2 cellular contexts compared by ENCODE assay signal in the genomic region with DNA sequence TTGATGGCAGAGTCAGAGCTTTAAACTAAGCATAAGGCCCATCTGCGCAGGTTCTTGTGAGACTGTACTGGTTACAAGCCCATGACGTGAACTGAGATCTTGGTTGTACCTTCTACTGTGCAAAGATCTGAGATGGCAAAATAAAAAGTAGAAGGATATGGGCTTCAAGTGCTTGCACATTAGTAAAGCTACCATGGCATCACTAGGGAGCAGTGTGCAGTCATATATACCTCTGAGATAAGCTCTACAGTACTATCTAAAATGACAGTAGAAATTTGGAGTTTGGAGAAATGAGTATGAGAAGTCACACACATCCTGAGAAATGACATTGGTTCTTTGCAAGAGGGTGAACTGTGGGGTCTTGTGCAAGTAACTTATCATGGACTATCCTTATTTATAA.
TF ChIP-seq lines count a peak whose summit lies in the region.

No MANE protein-coding gene starts in this region.

TF ChIP-seq in SK-N-SH treated with all-trans-retinoic acid at 6 μM for 48 hours, 23 proteins besides CTCF, POLR2A, EP300 and RAD21 (continued from another document):
- TF ChIP-seq, protein P1, sequence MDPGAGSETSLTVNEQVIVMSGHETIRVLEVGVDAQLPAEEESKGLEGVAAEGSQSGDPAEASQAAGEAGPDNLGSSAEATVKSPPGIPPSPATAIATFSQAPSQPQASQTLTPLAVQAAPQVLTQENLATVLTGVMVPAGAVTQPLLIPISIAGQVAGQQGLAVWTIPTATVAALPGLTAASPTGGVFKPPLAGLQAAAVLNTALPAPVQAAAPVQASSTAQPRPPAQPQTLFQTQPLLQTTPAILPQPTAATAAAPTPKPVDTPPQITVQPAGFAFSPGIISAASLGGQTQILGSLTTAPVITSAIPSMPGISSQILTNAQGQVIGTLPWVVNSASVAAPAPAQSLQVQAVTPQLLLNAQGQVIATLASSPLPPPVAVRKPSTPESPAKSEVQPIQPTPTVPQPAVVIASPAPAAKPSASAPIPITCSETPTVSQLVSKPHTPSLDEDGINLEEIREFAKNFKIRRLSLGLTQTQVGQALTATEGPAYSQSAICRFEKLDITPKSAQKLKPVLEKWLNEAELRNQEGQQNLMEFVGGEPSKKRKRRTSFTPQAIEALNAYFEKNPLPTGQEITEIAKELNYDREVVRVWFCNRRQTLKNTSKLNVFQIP (CRISPR knock-in tag; IDR thresholded peaks at IDR 0.05; ENCODE audit: borderline replicate concordance, low read depth) = no peak
- TF ChIP-seq, protein P2, sequence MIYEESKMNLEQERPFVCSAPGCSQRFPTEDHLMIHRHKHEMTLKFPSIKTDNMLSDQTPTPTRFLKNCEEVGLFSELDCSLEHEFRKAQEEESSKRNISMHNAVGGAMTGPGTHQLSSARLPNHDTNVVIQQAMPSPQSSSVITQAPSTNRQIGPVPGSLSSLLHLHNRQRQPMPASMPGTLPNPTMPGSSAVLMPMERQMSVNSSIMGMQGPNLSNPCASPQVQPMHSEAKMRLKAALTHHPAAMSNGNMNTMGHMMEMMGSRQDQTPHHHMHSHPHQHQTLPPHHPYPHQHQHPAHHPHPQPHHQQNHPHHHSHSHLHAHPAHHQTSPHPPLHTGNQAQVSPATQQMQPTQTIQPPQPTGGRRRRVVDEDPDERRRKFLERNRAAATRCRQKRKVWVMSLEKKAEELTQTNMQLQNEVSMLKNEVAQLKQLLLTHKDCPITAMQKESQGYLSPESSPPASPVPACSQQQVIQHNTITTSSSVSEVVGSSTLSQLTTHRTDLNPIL (CRISPR knock-in tag; IDR thresholded peaks at IDR 0.05; ENCODE audit: low read depth) = no peak
- TF ChIP-seq ZFP3 (CRISPR knock-in tag; IDR thresholded peaks at IDR 0.05) = no peak

TF ChIP-seq in GM23338, 12 proteins besides CTCF, POLR2A, EP300 and RAD21 (continued from another document):
- TF ChIP-seq, protein P3, sequence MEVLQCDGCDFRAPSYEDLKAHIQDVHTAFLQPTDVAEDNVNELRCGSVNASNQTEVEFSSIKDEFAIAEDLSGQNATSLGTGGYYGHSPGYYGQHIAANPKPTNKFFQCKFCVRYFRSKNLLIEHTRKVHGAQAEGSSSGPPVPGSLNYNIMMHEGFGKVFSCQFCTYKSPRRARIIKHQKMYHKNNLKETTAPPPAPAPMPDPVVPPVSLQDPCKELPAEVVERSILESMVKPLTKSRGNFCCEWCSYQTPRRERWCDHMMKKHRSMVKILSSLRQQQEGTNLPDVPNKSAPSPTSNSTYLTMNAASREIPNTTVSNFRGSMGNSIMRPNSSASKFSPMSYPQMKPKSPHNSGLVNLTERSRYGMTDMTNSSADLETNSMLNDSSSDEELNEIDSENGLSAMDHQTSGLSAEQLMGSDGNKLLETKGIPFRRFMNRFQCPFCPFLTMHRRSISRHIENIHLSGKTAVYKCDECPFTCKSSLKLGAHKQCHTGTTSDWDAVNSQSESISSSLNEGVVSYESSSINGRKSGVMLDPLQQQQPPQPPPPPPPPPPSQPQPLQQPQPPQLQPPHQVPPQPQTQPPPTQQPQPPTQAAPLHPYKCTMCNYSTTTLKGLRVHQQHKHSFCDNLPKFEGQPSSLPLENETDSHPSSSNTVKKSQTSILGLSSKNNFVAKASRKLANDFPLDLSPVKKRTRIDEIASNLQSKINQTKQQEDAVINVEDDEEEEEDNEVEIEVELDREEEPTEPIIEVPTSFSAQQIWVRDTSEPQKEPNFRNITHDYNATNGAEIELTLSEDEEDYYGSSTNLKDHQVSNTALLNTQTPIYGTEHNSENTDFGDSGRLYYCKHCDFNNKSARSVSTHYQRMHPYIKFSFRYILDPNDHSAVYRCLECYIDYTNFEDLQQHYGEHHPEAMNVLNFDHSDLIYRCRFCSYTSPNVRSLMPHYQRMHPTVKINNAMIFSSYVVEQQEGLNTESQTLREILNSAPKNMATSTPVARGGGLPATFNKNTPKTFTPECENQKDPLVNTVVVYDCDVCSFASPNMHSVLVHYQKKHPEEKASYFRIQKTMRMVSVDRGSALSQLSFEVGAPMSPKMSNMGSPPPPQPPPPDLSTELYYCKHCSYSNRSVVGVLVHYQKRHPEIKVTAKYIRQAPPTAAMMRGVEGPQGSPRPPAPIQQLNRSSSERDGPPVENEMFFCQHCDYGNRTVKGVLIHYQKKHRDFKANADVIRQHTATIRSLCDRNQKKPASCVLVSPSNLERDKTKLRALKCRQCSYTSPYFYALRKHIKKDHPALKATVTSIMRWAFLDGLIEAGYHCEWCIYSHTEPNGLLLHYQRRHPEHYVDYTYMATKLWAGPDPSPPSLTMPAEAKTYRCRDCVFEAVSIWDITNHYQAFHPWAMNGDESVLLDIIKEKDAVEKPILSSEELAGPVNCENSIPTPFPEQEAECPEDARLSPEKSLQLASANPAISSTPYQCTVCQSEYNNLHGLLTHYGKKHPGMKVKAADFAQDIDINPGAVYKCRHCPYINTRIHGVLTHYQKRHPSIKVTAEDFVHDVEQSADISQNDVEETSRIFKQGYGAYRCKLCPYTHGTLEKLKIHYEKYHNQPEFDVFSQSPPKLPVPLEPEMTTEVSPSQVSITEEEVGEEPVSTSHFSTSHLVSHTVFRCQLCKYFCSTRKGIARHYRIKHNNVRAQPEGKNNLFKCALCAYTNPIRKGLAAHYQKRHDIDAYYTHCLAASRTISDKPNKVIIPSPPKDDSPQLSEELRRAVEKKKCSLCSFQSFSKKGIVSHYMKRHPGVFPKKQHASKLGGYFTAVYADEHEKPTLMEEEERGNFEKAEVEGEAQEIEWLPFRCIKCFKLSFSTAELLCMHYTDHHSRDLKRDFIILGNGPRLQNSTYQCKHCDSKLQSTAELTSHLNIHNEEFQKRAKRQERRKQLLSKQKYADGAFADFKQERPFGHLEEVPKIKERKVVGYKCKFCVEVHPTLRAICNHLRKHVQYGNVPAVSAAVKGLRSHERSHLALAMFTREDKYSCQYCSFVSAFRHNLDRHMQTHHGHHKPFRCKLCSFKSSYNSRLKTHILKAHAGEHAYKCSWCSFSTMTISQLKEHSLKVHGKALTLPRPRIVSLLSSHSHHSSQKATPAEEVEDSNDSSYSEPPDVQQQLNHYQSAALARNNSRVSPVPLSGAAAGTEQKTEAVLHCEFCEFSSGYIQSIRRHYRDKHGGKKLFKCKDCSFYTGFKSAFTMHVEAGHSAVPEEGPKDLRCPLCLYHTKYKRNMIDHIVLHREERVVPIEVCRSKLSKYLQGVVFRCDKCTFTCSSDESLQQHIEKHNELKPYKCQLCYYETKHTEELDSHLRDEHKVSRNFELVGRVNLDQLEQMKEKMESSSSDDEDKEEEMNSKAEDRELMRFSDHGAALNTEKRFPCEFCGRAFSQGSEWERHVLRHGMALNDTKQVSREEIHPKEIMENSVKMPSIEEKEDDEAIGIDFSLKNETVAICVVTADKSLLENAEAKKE (CRISPR knock-in tag; IDR thresholded peaks at IDR 0.05) = no peak
TF ChIP-seq in GM23338: peak in this region for 0.
